26 cellular contexts compared by ENCODE assay signal in the genomic region with DNA sequence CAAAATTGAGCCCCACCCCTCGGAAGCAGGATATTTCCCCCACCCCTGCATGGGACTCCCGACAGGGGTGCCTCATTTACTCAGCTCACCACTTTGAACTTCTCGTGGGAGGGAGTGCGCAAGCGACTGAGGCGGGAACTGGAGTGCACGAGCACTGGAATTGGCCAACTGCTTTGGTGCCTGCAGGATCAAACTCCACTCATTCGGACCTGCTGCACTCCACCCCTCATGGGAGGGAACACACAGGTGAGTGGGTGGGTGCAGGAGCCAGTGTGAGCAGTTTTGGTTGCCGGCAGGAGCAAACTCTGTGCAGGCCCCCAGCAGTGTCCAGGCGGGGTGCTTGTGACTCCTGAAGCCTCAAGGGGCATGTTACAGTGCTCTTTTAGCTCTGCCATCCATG.
DNase-seq lines count a peak whose midpoint lies in the region; ATAC-seq, FAIRE-seq and TF ChIP-seq lines count a peak whose summit lies in the region.
"Had no signal": no experiment of that assay in that cellular context is flagged by ENCODE, and none has a peak within 500 bp of the region (broad histone marks: within the 10 kb centered on the region; RNA-seq: fewer than 3 reads in every experiment).

No MANE protein-coding gene starts in this region.

- H3K23ac ChIP-seq in H9 (ENCODE audit: insufficient read length, low read depth, low read length) (no peak overlapping the region), H1 (ENCODE audit: insufficient read length) (no peak overlapping the region)

- DNase-seq in H9 (peak; percentile 23), H1 (ENCODE audit: low read depth in 1 of 2, low spot score in 2 of 2) (no peak), osteoblast (ENCODE audit: insufficient read length, low spot score, missing footprints) (peak; percentile 3), D721Med (ENCODE audit: insufficient read length, low spot score) (no peak), T1000 (lab: John Stamatoyannopoulos, UW) (no peak), kidney glomerular epithelial cell (lab: John Stamatoyannopoulos, UW) (no peak)
- DNase-seq: 8988T; ACHN; BE2C; C1 segment of cervical spinal cord; CD4-positive, alpha-beta memory T cell; CD4-positive, CD25-positive, alpha-beta regulatory T cell; CD8-positive, alpha-beta memory T cell; COR-L47; DMS79; DND-41; EL; GDM1 had no signal

- H2BK20ac ChIP-seq in H9 (ENCODE audit: low read depth, low read length, poor library complexity, severe bottlenecking) (no peak overlapping the region), H1 (ENCODE audit: low read length) (no peak overlapping the region)

- H3K4me1 ChIP-seq in H9 (ENCODE audit: insufficient read depth, low read length), result no peaks in the 10 kb centered on the region
- no peaks in the 10 kb centered on the region; a peak in 1 of 7 replicates for H3K4me1 ChIP-seq in H1 (replicated peaks in 1 of 4; ENCODE audit: control insufficient read depth in 3 of 4, insufficient read depth in 4 of 4, low read length in 3 of 4)
- H3K4me1 ChIP-seq in osteoblast (ENCODE audit: insufficient read depth, low read length), result no peaks in the 10 kb centered on the region
- H3K4me1 ChIP-seq: BE2C, BLaER1 had no signal

- peaks cover 0 to 2% of the 10 kb centered on the region in 2 experiments; a peak in 4 of 5 replicates for H3K9me3 Mint-ChIP-seq in H9

- peaks cover 0 to 3% of the 10 kb centered on the region in 2 experiments; a peak in 1 of 4 replicates for H3K4me1 Mint-ChIP-seq in H9
- H3K4me1 Mint-ChIP-seq: CD14-positive monocyte; CD4-positive, alpha-beta memory T cell; CD4-positive, CD25-positive, alpha-beta regulatory T cell; CD8-positive, alpha-beta memory T cell had no signal

- H3T11ph ChIP-seq in H9 (ENCODE audit: low read length), result no peak overlapping the region

- WGBS in H9 (ENCODE audit: extremely low coverage, insufficient read length, low lambda C conversion rate), result no CpG with 5 or more reads among the region's 10 CpGs
- WGBS in H1 (ENCODE audit: extremely low coverage in 1 of 2, insufficient coverage in 1 of 2, insufficient read length in 1 of 2, insufficient replicate concordance in 2 of 2, low coverage in 1 of 2, low lambda C conversion rate in 2 of 2, missing lambda C conversion rate in 1 of 2), 2 experiments, result 89% methylated on average over 10 of the region's 10 CpGs; no CpG with 5 or more reads in 1 of the 2 experiments

- no peaks in the 10 kb centered on the region for H3K79me2 ChIP-seq in H9 (ENCODE audit: insufficient read depth, low read length)
- no peaks in the 10 kb centered on the region for H3K79me2 ChIP-seq in H1 (ENCODE audit: control insufficient read depth in 1 of 2, insufficient read depth in 2 of 2, low read length in 2 of 2)
- H3K79me2 ChIP-seq in osteoblast (ENCODE audit: insufficient read depth, low read length), result no peaks in the 10 kb centered on the region

- CTCF ChIA-PET in H1 (lab: Charles Lee; ENCODE audit: partially characterized antibody), result interaction anchor here (1.4 kb wide), 1 partner anchor 13 kb away, joined by 3 read pairs; no protein-coding TSS in a partner anchor

- H3K27me3 ChIP-seq in H9 (ENCODE audit: insufficient read depth, low read length) (no peaks in the 10 kb centered on the region), H1 (replicated peaks in 1 of 4; ENCODE audit: control insufficient read depth in 3 of 4, extremely low read depth in 1 of 4, insufficient read depth in 3 of 4, low read length in 3 of 4) (no peaks in the 10 kb centered on the region), osteoblast (ENCODE audit: insufficient read depth, low read length) (no peaks in the 10 kb centered on the region)
- H3K27me3 ChIP-seq: BE2C, BLaER1 had no signal

- H3K79me1 ChIP-seq in H9 (ENCODE audit: insufficient read depth, low read depth, low read length, poor library complexity, severe bottlenecking), result no peaks in the 10 kb centered on the region
- no peaks in the 10 kb centered on the region for H3K79me1 ChIP-seq in H1 (ENCODE audit: low read depth, low read length)

- H2AK5ac ChIP-seq in H9 (ENCODE audit: insufficient read length, low read length) (no peak overlapping the region), H1 (ENCODE audit: low read depth, low read length) (no peak overlapping the region)

- H2AFZ ChIP-seq in H9 (ENCODE audit: low read length), result no peak overlapping the region
- peak overlapping the region; percentile 84; the same call in 1 of the 2 replicates for H2AFZ ChIP-seq in H1 (ENCODE audit: low read length)
- no peak overlapping the region for H2AFZ ChIP-seq in osteoblast (ENCODE audit: low read length)

- no peak overlapping the region for H2BK15ac ChIP-seq in H9 (ENCODE audit: low read depth, low read length)
- no peak overlapping the region for H2BK15ac ChIP-seq in H1 (ENCODE audit: low read length)

- H3K9me3 ChIP-seq in H9 (ENCODE audit: control insufficient read depth, low read depth, low read length), result no peaks in the 10 kb centered on the region
- H3K9me3 ChIP-seq in H1 (ENCODE audit: insufficient read depth in 2 of 2, low read depth in 1 of 2, low read length in 1 of 2), result no peaks in the 10 kb centered on the region
- no peaks in the 10 kb centered on the region for H3K9me3 ChIP-seq in osteoblast (ENCODE audit: low read depth, low read length)
- H3K9me3 ChIP-seq: BE2C, BLaER1 had no signal

- no peak for ATAC-seq in HG02571 (IDR thresholded peaks at IDR 0.05; ENCODE audit: unreplicated experiment)
- ATAC-seq: GM12878 had no signal

- 0 out of 7 replicates have a peak, but pooled peaks cover 0 to 4% (median 0%) of the 10 kb centered on the region in 3 experiments for H3K36me3 Mint-ChIP-seq in H9 (ENCODE audit: insufficient read depth in 1 of 3, low read depth in 3 of 3)
- H3K36me3 Mint-ChIP-seq: CD14-positive monocyte; CD4-positive, alpha-beta memory T cell; CD4-positive, CD25-positive, alpha-beta regulatory T cell; CD8-positive, alpha-beta memory T cell had no signal

- no peak for FAIRE-seq in H1 (lab: Jason Lieb, UNC)
- no peak for FAIRE-seq in D721Med (lab: Jason Lieb, UNC)
- FAIRE-seq: A204.1, GM12878, GM12892, GM18507, GM19239 had no signal

- no peak overlapping the region for H3K14ac ChIP-seq in H9 (ENCODE audit: insufficient read depth, low read length)
- no peak overlapping the region for H3K14ac ChIP-seq in H1 (ENCODE audit: insufficient read length)

- H3K4ac ChIP-seq in H9 (ENCODE audit: low read depth, low read length) (no peak overlapping the region), H1 (replicated peaks; ENCODE audit: insufficient read length, low read depth, low read length) (no peak overlapping the region)

- H3K56ac ChIP-seq in H9 (ENCODE audit: insufficient read length, low read depth, low read length) (no peak overlapping the region), H1 (replicated peaks; ENCODE audit: insufficient read length, low read depth, low read length) (no peak overlapping the region)

- H3K27me3 Mint-ChIP-seq in H9 (ENCODE audit: low read depth), result no peaks in the 10 kb centered on the region
- H3K27me3 Mint-ChIP-seq: CD4-positive, alpha-beta memory T cell; CD4-positive, CD25-positive, alpha-beta regulatory T cell; CD8-positive, alpha-beta memory T cell had no signal

- no peak overlapping the region for H3K18ac ChIP-seq in H9 (ENCODE audit: insufficient read length, low read depth, low read length)
- H3K18ac ChIP-seq in H1 (ENCODE audit: extremely low read depth, low read length), result no peak overlapping the region

- H2BK5ac ChIP-seq in H9 (ENCODE audit: insufficient read length, low read length) (no peak overlapping the region), H1 (ENCODE audit: low read depth, low read length) (no peak overlapping the region)

- H3K27ac ChIP-seq in H9 (ENCODE audit: insufficient read length, low read depth, low read length), result no peak overlapping the region
- no peak overlapping the region for H3K27ac ChIP-seq in H1 (ENCODE audit: low read depth, low read length)
- H3K27ac ChIP-seq in osteoblast (ENCODE audit: low read depth, low read length), result no peak overlapping the region
- H3K27ac ChIP-seq: BLaER1 had no signal

- H4K20me1 ChIP-seq in H9 (ENCODE audit: control insufficient read depth, insufficient read depth, insufficient read length), result no peaks in the 10 kb centered on the region
- H4K20me1 ChIP-seq in H1 (replicated peaks in 1 of 2; ENCODE audit: control insufficient read depth in 1 of 2, insufficient read depth in 2 of 2, low read length in 2 of 2), result no peaks in the 10 kb centered on the region
- H4K20me1 ChIP-seq in osteoblast (ENCODE audit: insufficient read depth, low read length), result no peaks in the 10 kb centered on the region
- H4K20me1 ChIP-seq: BLaER1 had no signal

- H3K36me3 ChIP-seq in H1 (ENCODE audit: control insufficient read depth in 2 of 4, insufficient read depth in 4 of 4, low read length in 3 of 4) (no peaks in the 10 kb centered on the region), osteoblast (ENCODE audit: insufficient read depth, low read length) (no peaks in the 10 kb centered on the region)
- H3K36me3 ChIP-seq: BE2C, BLaER1 had no signal

- H3K4me2 ChIP-seq in H9 (ENCODE audit: insufficient read depth, insufficient read length, low read length) (no peak overlapping the region), H1 (ENCODE audit: insufficient read depth in 1 of 2, low read depth in 2 of 2, low read length in 2 of 2) (no peak overlapping the region), osteoblast (ENCODE audit: insufficient read depth, low read length) (no peak overlapping the region)
- H3K4me2 ChIP-seq: BLaER1 had no signal

- TF ChIP-seq EP300 in H1 (IDR thresholded peaks at IDR 0.05; ENCODE audit: borderline replicate concordance in 1 of 2, low read depth in 2 of 2, low read length in 2 of 2), result no peak

- H2BK12ac ChIP-seq in H9 (ENCODE audit: insufficient read length, low read depth, low read length), result no peak overlapping the region
- H2BK12ac ChIP-seq in H1 (ENCODE audit: low read depth, low read length), result no peak overlapping the region

- H3K4me3 Mint-ChIP-seq in H9, result no peak overlapping the region
- H3K4me3 Mint-ChIP-seq: CD14-positive monocyte; CD4-positive, alpha-beta memory T cell; CD4-positive, CD25-positive, alpha-beta regulatory T cell; CD8-positive, alpha-beta memory T cell had no signal

- no peak overlapping the region for H3K4me3 ChIP-seq in H1 (ENCODE audit: extremely low read depth in 1 of 4, insufficient read depth in 2 of 4, low read depth in 3 of 4, low read length in 4 of 4)
- H3K4me3 ChIP-seq in osteoblast (ENCODE audit: insufficient read depth, low read length), result no peak overlapping the region
- H3K4me3 ChIP-seq: BLaER1, GM12878 had no signal

- TF ChIP-seq POLR2A in H1 (IDR thresholded peaks at IDR 0.05; ENCODE audit: control extremely low read depth in 1 of 2, low read depth in 2 of 2, low read length in 2 of 2), result no peak

- H3K9ac ChIP-seq in H9 (ENCODE audit: extremely low read depth, insufficient read length, low read length) (no peak overlapping the region), H1 (replicated peaks in 1 of 4; ENCODE audit: extremely low read depth in 1 of 4, low read depth in 3 of 4, low read length in 3 of 4) (no peak overlapping the region)
- H3K9ac ChIP-seq: BLaER1 had no signal

- H2BK120ac ChIP-seq in H9 (ENCODE audit: low read depth, low read length, poor library complexity, severe bottlenecking), result no peak overlapping the region
- no peak overlapping the region for H2BK120ac ChIP-seq in H1 (replicated peaks; ENCODE audit: low read depth, low read length)

- no peak for TF ChIP-seq CTCF in H9 (conservative IDR thresholded peaks at IDR 0.05)
- TF ChIP-seq CTCF in H1 (IDR thresholded peaks at IDR 0.05; ENCODE audit: control extremely low read depth in 1 of 3, insufficient read depth in 1 of 3, low read depth in 1 of 3, low read length in 3 of 3), result no peak
- TF ChIP-seq CTCF in osteoblast (IDR thresholded peaks at IDR 0.05; ENCODE audit: extremely low read depth, low read depth, low read length), result no peak
- TF ChIP-seq CTCF in D721Med (IDR thresholded peaks at IDR 0.05; ENCODE audit: insufficient read depth, missing control alignments), result no peak

- H4K5ac ChIP-seq in H9 (ENCODE audit: insufficient read length, low read depth, low read length) (no peak overlapping the region), H1 (ENCODE audit: insufficient read length, low read depth, low read length) (no peak overlapping the region)

- H3K27ac Mint-ChIP-seq in H9, result peak overlapping the region in 1 of 3 experiments; percentile 49; a peak in 2 of 7 replicates
- H3K27ac Mint-ChIP-seq: CD14-positive monocyte; CD4-positive, alpha-beta memory T cell; CD4-positive, CD25-positive, alpha-beta regulatory T cell; CD8-positive, alpha-beta memory T cell had no signal

- TF ChIP-seq RAD21 in H1 (IDR thresholded peaks at IDR 0.05 in 1 of 2, conservative IDR thresholded peaks at IDR 0.05 in 1 of 2; ENCODE audit: low read depth in 2 of 2, low read length in 2 of 2), result no peak

- no peak overlapping the region for H4K91ac ChIP-seq in H9 (ENCODE audit: insufficient read length, low read depth, low read length)
- no peak overlapping the region for H4K91ac ChIP-seq in H1 (replicated peaks; ENCODE audit: insufficient read length, low read length)

- H4K8ac ChIP-seq in H9 (replicated peaks; ENCODE audit: insufficient read length, low read depth, low read length) (no peak overlapping the region), H1 (ENCODE audit: extremely low read depth, insufficient read depth, low read length) (no peak overlapping the region)

- POLR2A ChIA-PET in H1 (lab: Charles Lee; ENCODE audit: partially characterized antibody), result no interaction called here

- H3K23me2 ChIP-seq in H9 (ENCODE audit: insufficient read length, low read depth, low read length, poor library complexity, severe bottlenecking) (no peaks in the 10 kb centered on the region), H1 (ENCODE audit: low read depth, low read length) (no peaks in the 10 kb centered on the region)

Comparison
In these comparisons a context has a peak if more than half of its experiments do, and no peak if none do; other contexts are left out.
1. DNase-seq: peak in H9 (single experiment) and osteoblast (single experiment); none in H1 (0 of 2), D721Med (single experiment), T1000 (single experiment) and kidney glomerular epithelial cell (single experiment).